Comparison of ENCODE assay signal across 28 cellular contexts in genomic region chrX:101190736-101191135, GRCh38. TPM values are rescaled to one million over a fixed set of nuclear protein-coding genes. Genes with fewer than 3 reads are reported as not detected.
A peak's percentile ranks its signal among the peaks of the same experiment; 100 is the strongest.
DNase-seq lines count a peak whose midpoint lies in the region; ATAC-seq and TF ChIP-seq lines count a peak whose summit lies in the region.
"Had no signal": no experiment of that assay in that cellular context is flagged by ENCODE, and none has a peak within 500 bp of the region (broad histone marks: within the 10 kb centered on the region; RNA-seq: fewer than 3 reads in every experiment).

No MANE protein-coding gene starts in this region.

- intact Hi-C loops in mammary epithelial cell (cut with micrococcal nuclease) (no loop called here), adrenal gland (cut with DNase I) (no loop called here)

- no peaks in the 10 kb centered on the region for H3K36me3 ChIP-seq in ACC112 (ENCODE audit: insufficient read depth, low read length)
- no peaks in the 10 kb centered on the region for H3K36me3 ChIP-seq in gastroesophageal sphincter
- no peaks in the 10 kb centered on the region for H3K36me3 ChIP-seq in osteoblast (ENCODE audit: insufficient read depth, low read length)
- H3K36me3 ChIP-seq in mammary epithelial cell (ENCODE audit: insufficient read depth, low read length), result no peaks in the 10 kb centered on the region
- H3K36me3 ChIP-seq in adrenal gland (replicated peaks in 1 of 2), result no peaks in the 10 kb centered on the region
- H3K36me3 ChIP-seq: breast epithelium, colonic mucosa, esophagus squamous epithelium, Peyer's patch, vagina had no signal

- POLR2A ChIA-PET in WTC11 (lab: Charles Lee), result no interaction called here

- peaks cover 8% of the 10 kb centered on the region for H3K4me1 ChIP-seq in ACC112 (ENCODE audit: control insufficient read depth, insufficient read depth, low read length, unreplicated experiment)
- no peaks in the 10 kb centered on the region for H3K4me1 ChIP-seq in gastroesophageal sphincter
- no peaks in the 10 kb centered on the region for H3K4me1 ChIP-seq in osteoblast (ENCODE audit: insufficient read depth, low read length)
- no peaks in the 10 kb centered on the region for H3K4me1 ChIP-seq in mammary epithelial cell (ENCODE audit: insufficient read depth, low read length)
- H3K4me1 ChIP-seq in adrenal gland (replicated peaks in 1 of 2), result no peaks in the 10 kb centered on the region
- H3K4me1 ChIP-seq: breast epithelium, colonic mucosa, esophagus squamous epithelium, parathyroid adenoma, Peyer's patch, vagina had no signal

- H3K79me2 ChIP-seq in ACC112 (ENCODE audit: control insufficient read depth, insufficient read depth, low read length, unreplicated experiment), result no peaks in the 10 kb centered on the region
- no peaks in the 10 kb centered on the region for H3K79me2 ChIP-seq in osteoblast (ENCODE audit: insufficient read depth, low read length)
- H3K79me2 ChIP-seq in mammary epithelial cell (ENCODE audit: insufficient read depth, low read length), result no peaks in the 10 kb centered on the region
- H3K79me2 ChIP-seq: parathyroid adenoma had no signal

- H3K4me3 ChIP-seq in ACC112 (ENCODE audit: low read depth, low read length) (peak overlapping the region; percentile 67), gastroesophageal sphincter (no peak overlapping the region), osteoblast (ENCODE audit: insufficient read depth, low read length) (peak overlapping the region; percentile 64), mammary epithelial cell (replicated peaks in 1 of 3; ENCODE audit: insufficient read depth in 1 of 3, low read depth in 2 of 3, low read length in 3 of 3) (no peak overlapping the region), adrenal gland (no peak overlapping the region)
- H3K4me3 ChIP-seq: colonic mucosa had no signal

- 29 to 60% methylated on average over 1 of the region's 1 CpG for WGBS in gastroesophageal sphincter (ENCODE audit: low coverage in 1 of 2), 2 donors
- 100% methylated on average over 1 of the region's 1 CpG for WGBS in mammary epithelial cell (ENCODE audit: low coverage, missing lambda C conversion rate)
- WGBS in adrenal gland, 4 donors, result 79 to 89% (median 84%) methylated on average over 1 of the region's 1 CpG

- TF ChIP-seq CTCF in WTC11 (IDR thresholded peaks at IDR 0.05) (no peak), gastroesophageal sphincter (IDR thresholded peaks at IDR 0.05) (no peak), osteoblast (IDR thresholded peaks at IDR 0.05; ENCODE audit: extremely low read depth, low read depth, low read length) (no peak), mammary epithelial cell (conservative IDR thresholded peaks at IDR 0.05 in 1 of 2, IDR thresholded peaks at IDR 0.05 in 1 of 2; ENCODE audit: extremely low read depth in 1 of 2, insufficient read depth in 1 of 2, low read depth in 1 of 2, low read length in 2 of 2) (no peak), adrenal gland (IDR thresholded peaks at IDR 0.05) (no peak)

- TF ChIP-seq POLR2A in gastroesophageal sphincter (IDR thresholded peaks at IDR 0.05), result no peak
- TF ChIP-seq POLR2A in adrenal gland (IDR thresholded peaks at IDR 0.05), result no peak

- peaks cover 12% of the 10 kb centered on the region for H3K9me3 Mint-ChIP-seq in WTC11
- H3K9me3 Mint-ChIP-seq in effector memory CD8-positive, alpha-beta T cell, result no peaks in the 10 kb centered on the region
- H3K9me3 Mint-ChIP-seq: activated T-cell treated with anti-CD3 and anti-CD28 coated beads, Interleukin-2, amount 50 U/mL, for 72 hours; CD4-positive, alpha-beta T cell had no signal

- DNase-seq in WTC11 (ENCODE audit: low spot score), result no peak
- DNase-seq in osteoblast (ENCODE audit: insufficient read length, low spot score, missing footprints), result no peak
- DNase-seq in mammary epithelial cell, result no peak
- DNase-seq in adrenal gland, result no peak
- no peak for DNase-seq in effector memory CD8-positive, alpha-beta T cell
- DNase-seq: activated CD4-positive, CD25-positive, alpha-beta regulatory T cell; activated naive CD4-positive, alpha-beta T cell treated with Interleukin-2 at 50 U/mL for 16 hours; activated T-cell treated with anti-CD3 and anti-CD28 coated beads, Interleukin-2, amount 50 U/mL, for 72 hours; AML-193; CD4-positive, alpha-beta T cell; colonic mucosa; esophagus squamous epithelium; naive thymus-derived CD8-positive, alpha-beta T cell; NCI-H1417 treated with DMSO at 0.1 percent for 48 hours; NCI-H2081; NCI-H226; NCI-H69; Peyer's patch; stimulated activated naive CD4-positive, alpha-beta T cell treated with Interleukin-2 at 50 U/mL for 16 hours had no signal

- no peak for TF ChIP-seq EP300 in gastroesophageal sphincter (IDR thresholded peaks at IDR 0.05)

- ATAC-seq in WTC11 (no peak), gastroesophageal sphincter (no peak), GM21786 (IDR thresholded peaks at IDR 0.05; ENCODE audit: unreplicated experiment) (no peak)
- ATAC-seq in effector memory CD8-positive, alpha-beta T cell (replicated peaks), result no peak
- ATAC-seq: activated T-cell treated with anti-CD3 and anti-CD28 coated beads, Interleukin-2, amount 50 U/mL, for 72 hours; naive thymus-derived CD8-positive, alpha-beta T cell had no signal

- peak overlapping the region; percentile 50 for H3K4me2 ChIP-seq in osteoblast (ENCODE audit: insufficient read depth, low read length)
- no peak overlapping the region for H3K4me2 ChIP-seq in mammary epithelial cell (ENCODE audit: insufficient read depth, low read depth, low read length)
- H3K4me2 ChIP-seq: KMS-11 had no signal

- H2AFZ ChIP-seq in ACC112 (ENCODE audit: low read length, unreplicated experiment) (peak overlapping the region; percentile 28), osteoblast (ENCODE audit: low read length) (peak overlapping the region; percentile 85), mammary epithelial cell (ENCODE audit: low read depth, low read length) (no peak overlapping the region)

- H3K9me3 ChIP-seq in gastroesophageal sphincter (no peaks in the 10 kb centered on the region), osteoblast (ENCODE audit: low read depth, low read length) (no peaks in the 10 kb centered on the region), mammary epithelial cell (replicated peaks; ENCODE audit: insufficient read depth, low read length) (no peaks in the 10 kb centered on the region), adrenal gland (replicated peaks in 1 of 3) (no peaks in the 10 kb centered on the region)
- H3K9me3 ChIP-seq: colonic mucosa, esophagus squamous epithelium, Peyer's patch, vagina had no signal

- CTCF ChIA-PET in WTC11 (lab: Charles Lee), result no interaction called here
- CTCF ChIA-PET in mammary epithelial cell (lab: Charles Lee; ENCODE audit: low non-redundant PET), result no interaction called here

- H3K27ac Mint-ChIP-seq in WTC11, result no peak overlapping the region
- H3K27ac Mint-ChIP-seq in effector memory CD8-positive, alpha-beta T cell, result no peak overlapping the region
- H3K27ac Mint-ChIP-seq: activated T-cell treated with anti-CD3 and anti-CD28 coated beads, Interleukin-2, amount 50 U/mL, for 72 hours; CD4-positive, alpha-beta T cell; naive thymus-derived CD8-positive, alpha-beta T cell had no signal

- H3K4me1 Mint-ChIP-seq in WTC11, result 0 out of 2 replicates have a peak, but pooled peaks cover 5% of the 10 kb centered on the region
- H3K4me1 Mint-ChIP-seq in effector memory CD8-positive, alpha-beta T cell (ENCODE audit: low read depth in 2 of 2), result no peaks in the 10 kb centered on the region

- H3K36me3 Mint-ChIP-seq in WTC11, result peaks cover 6% of the 10 kb centered on the region
- no peaks in the 10 kb centered on the region for H3K36me3 Mint-ChIP-seq in effector memory CD8-positive, alpha-beta T cell (ENCODE audit: insufficient read depth)
- H3K36me3 Mint-ChIP-seq: naive thymus-derived CD8-positive, alpha-beta T cell had no signal

- no peak overlapping the region for H3K9ac ChIP-seq in mammary epithelial cell (ENCODE audit: insufficient read depth, low read length)
- H3K9ac ChIP-seq: KMS-11, parathyroid adenoma had no signal

- dilution Hi-C loops in mammary epithelial cell (cut with HindIII; ENCODE audit: low sequenced_read_pairs), result no loop called here

- BruUV-seq in mammary epithelial cell (replicated peaks; lab: Mats Ljungman, UMichigan), result no TSS peak

- in situ Hi-C loops in mammary epithelial cell (cut with MboI; ENCODE audit: low sequenced_read_pairs in 2 of 2), result no loop called here

- H4K20me1 ChIP-seq in osteoblast (ENCODE audit: insufficient read depth, low read length), result no peaks in the 10 kb centered on the region
- H4K20me1 ChIP-seq in mammary epithelial cell (ENCODE audit: insufficient read depth, low read length), result no peaks in the 10 kb centered on the region

- peak overlapping the region; percentile 60 for H3K4me3 Mint-ChIP-seq in WTC11
- no peak overlapping the region for H3K4me3 Mint-ChIP-seq in effector memory CD8-positive, alpha-beta T cell
- H3K4me3 Mint-ChIP-seq: activated T-cell treated with anti-CD3 and anti-CD28 coated beads, Interleukin-2, amount 50 U/mL, for 72 hours; CD4-positive, alpha-beta T cell; naive thymus-derived CD8-positive, alpha-beta T cell had no signal

- H3K27ac ChIP-seq in ACC112 (ENCODE audit: low read depth, low read length), result no peak overlapping the region
- peak overlapping the region in 3 of 4 donors; percentile 57 to 74 (median 65) for H3K27ac ChIP-seq in gastroesophageal sphincter
- H3K27ac ChIP-seq in osteoblast (ENCODE audit: low read depth, low read length), result no peak overlapping the region
- no peak overlapping the region for H3K27ac ChIP-seq in mammary epithelial cell (ENCODE audit: insufficient read depth, low read depth, low read length)
- H3K27ac ChIP-seq in adrenal gland, result no peak overlapping the region
- H3K27ac ChIP-seq: 22Rv1, breast epithelium, colonic mucosa, esophagus squamous epithelium, KMS-11, parathyroid adenoma, Peyer's patch, vagina had no signal

- H3K27me3 Mint-ChIP-seq in WTC11 (ENCODE audit: low read depth), result peaks cover 25% of the 10 kb centered on the region
- H3K27me3 Mint-ChIP-seq in effector memory CD8-positive, alpha-beta T cell, result peaks cover 0 to 7% of the 10 kb centered on the region in 2 donors

- H3K27me3 ChIP-seq in ACC112 (ENCODE audit: insufficient read depth, low read length), result no peaks in the 10 kb centered on the region
- no peaks in the 10 kb centered on the region for H3K27me3 ChIP-seq in gastroesophageal sphincter
- no peaks in the 10 kb centered on the region for H3K27me3 ChIP-seq in osteoblast (ENCODE audit: insufficient read depth, low read length)
- no peaks in the 10 kb centered on the region for H3K27me3 ChIP-seq in mammary epithelial cell (ENCODE audit: insufficient read depth, low read length)
- peaks cover 33% of the 10 kb centered on the region for H3K27me3 ChIP-seq in adrenal gland
- H3K27me3 ChIP-seq: Peyer's patch, vagina had no signal

RNA-seq across cellular contexts. Expression of gene DRP2, which starts 28.9 kb away (rescaled TPM):
- total RNA-seq in WTC11 (2021) (0.30 to 0.52 TPM (median 0.39 TPM) in 3 replicates), gastroesophageal sphincter (under 1 TPM; 0.20 to 0.54 (median 0.31) TPM), osteoblast (0.59 and 0.72 TPM in 2 replicates), mammary epithelial cell (under 1 TPM in 1 of 2 donors, not detected in 1; 0.14 TPM), adrenal gland (under 1 TPM in 4 of 8 donors, not detected in 4; 0.04 to 0.30 (median 0.17) TPM)
- polyA plus RNA-seq in mammary epithelial cell (0.06 TPM), adrenal gland (under 1 TPM; 0.24 to 0.32 (median 0.26) TPM)
- not detected for polyA minus RNA-seq in mammary epithelial cell
- total RNA-seq: CD4-positive, alpha-beta T cell; naive thymus-derived CD8-positive, alpha-beta T cell had no signal
- polyA plus RNA-seq: liver had no signal

Comparison
In these comparisons a context has a peak if more than half of its experiments do, and no peak if none do; other contexts are left out.
1. H3K27ac ChIP-seq: peak in gastroesophageal sphincter (3 of 4); none in ACC112 (single experiment), osteoblast (single experiment), mammary epithelial cell (single experiment) and adrenal gland (0 of 5).
2. H3K4me3 ChIP-seq: peak in ACC112 (single experiment) and osteoblast (single experiment); none in gastroesophageal sphincter (0 of 2), mammary epithelial cell (0 of 3) and adrenal gland (0 of 4).